ENCODE assay signal across 17 cellular contexts in genomic region chr10:61779276-61779675, GRCh38.
DNase-seq lines count a peak whose midpoint lies in the region; ATAC-seq and TF ChIP-seq lines count a peak whose summit lies in the region.
"Had no signal": no experiment of that assay in that cellular context is flagged by ENCODE, and none has a peak within 500 bp of the region (broad histone marks: within the 10 kb centered on the region; RNA-seq: fewer than 3 reads in every experiment).

No MANE protein-coding gene starts in this region.

- peaks cover 3% of the 10 kb centered on the region for H3K9me3 Mint-ChIP-seq in chondrocyte (ENCODE audit: low read depth)

- peak overlapping the region; percentile 81 for H3K27ac Mint-ChIP-seq in chondrocyte (ENCODE audit: unreplicated experiment)

- no peaks in the 10 kb centered on the region for H3K36me3 Mint-ChIP-seq in chondrocyte (ENCODE audit: low read depth)

- in situ Hi-C loops in GM23248 (cut with MboI) = no loop called here

- H3K4me3 ChIP-seq in GM23248 = no peak overlapping the region
- H3K4me3 ChIP-seq in rectal smooth muscle tissue (ENCODE audit: low read length) = no peak overlapping the region
- H3K4me3 ChIP-seq: MG63, Peyer's patch had no signal

- H3K4me1 Mint-ChIP-seq in chondrocyte (ENCODE audit: low read depth) = peaks cover 17% of the 10 kb centered on the region

- no peaks in the 10 kb centered on the region for H3K9me2 ChIP-seq in GM23248 (ENCODE audit: insufficient read depth)

- 88% methylated on average over 6 of the region's 6 CpGs for WGBS in GM23248 (ENCODE audit: low coverage in 1 of 2, low lambda C conversion rate in 2 of 2, missing lambda C conversion rate in 2 of 2), 2 experiments

- H3K9ac ChIP-seq in GM23248 (0 out of 2 replicates have a peak overlapping the region, but pooled peaks have one; percentile 4), rectal smooth muscle tissue (ENCODE audit: low read length) (no peak overlapping the region)
- H3K9ac ChIP-seq: KMS-11 had no signal

- H3K4me2 ChIP-seq in GM23248 (ENCODE audit: unreplicated experiment) = peak overlapping the region; percentile 44
- H3K4me2 ChIP-seq: KMS-11 had no signal

- no peak for TF ChIP-seq CTCF in chondrocyte (IDR thresholded peaks at IDR 0.05)

- H3K27me3 ChIP-seq in GM23248 (replicated peaks; ENCODE audit: insufficient read depth) = no peaks in the 10 kb centered on the region
- H3K27me3 ChIP-seq in rectal smooth muscle tissue (ENCODE audit: control insufficient read depth, insufficient read depth, low read length) = no peaks in the 10 kb centered on the region
- H3K27me3 ChIP-seq: MG63, Peyer's patch had no signal

- H3K4me3 Mint-ChIP-seq in chondrocyte (ENCODE audit: unreplicated experiment) = no peak overlapping the region

- H3K4me1 ChIP-seq in GM23248 (ENCODE audit: insufficient read depth) (peaks cover 20% of the 10 kb centered on the region), rectal smooth muscle tissue (ENCODE audit: control insufficient read depth, insufficient read depth, low read length) (peaks cover 4% of the 10 kb centered on the region)
- H3K4me1 ChIP-seq: Peyer's patch had no signal

- H3K9me3 ChIP-seq in GM23248 (ENCODE audit: low read depth) (no peaks in the 10 kb centered on the region), KOPT-K1 (ENCODE audit: insufficient read depth, low read length, poor library complexity, severe bottlenecking) (peaks cover 8% of the 10 kb centered on the region)
- H3K9me3 ChIP-seq: MG63, Peyer's patch had no signal

- no peak overlapping the region for H2AFZ ChIP-seq in GM23248

- H4K20me1 ChIP-seq in GM23248 (ENCODE audit: insufficient read depth) = no peaks in the 10 kb centered on the region

- peak overlapping the region; percentile 54 for H3K27ac ChIP-seq in GM23248
- H3K27ac ChIP-seq in KOPT-K1 (ENCODE audit: low read depth, low read length, poor library complexity, severe bottlenecking) = peak overlapping the region; percentile 90
- H3K27ac ChIP-seq in rectal smooth muscle tissue (ENCODE audit: low read depth, low read length) = peak overlapping the region; percentile 2
- H3K27ac ChIP-seq: C4-2B, KMS-11 had no signal

- peaks cover 16% of the 10 kb centered on the region for H3F3A ChIP-seq in GM23248 (ENCODE audit: insufficient read depth)

- ATAC-seq in GM18868 (IDR thresholded peaks at IDR 0.05; ENCODE audit: unreplicated experiment) = no peak

- DNase-seq in GM23248 = no peak
- no peak for DNase-seq in chondrocyte (ENCODE audit: low spot score)
- no peak for DNase-seq in NCI-H2081 (lab: John Stamatoyannopoulos, UW)
- no peak for DNase-seq in mesenteric fat pad (ENCODE audit: low spot score)
- DNase-seq: DMS153, NCI-H1092, NCI-H146, NCI-H2081 treated with DMSO at 0.1 percent for 48 hours, NCI-H510A treated with DMSO at 0.1 percent for 48 hours, NCI-H82 had no signal

- H3K36me3 ChIP-seq in GM23248 (ENCODE audit: low read depth) (no peaks in the 10 kb centered on the region), KOPT-K1 (ENCODE audit: insufficient read depth, low read length) (no peaks in the 10 kb centered on the region), rectal smooth muscle tissue (ENCODE audit: control insufficient read depth, insufficient read depth, low read length) (no peaks in the 10 kb centered on the region)
- H3K36me3 ChIP-seq: MG63, Peyer's patch had no signal

- no peaks in the 10 kb centered on the region for H3K27me3 Mint-ChIP-seq in chondrocyte (ENCODE audit: low read depth)

- H3K79me2 ChIP-seq in GM23248 (ENCODE audit: insufficient read depth) = no peaks in the 10 kb centered on the region

Comparison
In these comparisons a context has a peak if more than half of its experiments do, and no peak if none do; other contexts are left out.
1. H3K27ac ChIP-seq: peak in every context shown above with its lines; median percentile 90 in KOPT-K1; 54 in GM23248; 2 in rectal smooth muscle tissue.